In genomic region chr4:55176497-55176896, GRCh38 we compare ENCODE assay signal across 28 cellular contexts. TPM values are rescaled to one million over a fixed set of nuclear protein-coding genes. Genes with fewer than 3 reads are reported as not detected.
DNase-seq lines count a peak whose midpoint lies in the region; ATAC-seq and TF ChIP-seq lines count a peak whose summit lies in the region.
"Had no signal": no experiment of that assay in that cellular context is flagged by ENCODE, and none has a peak within 500 bp of the region (broad histone marks: within the 10 kb centered on the region; RNA-seq: fewer than 3 reads in every experiment).

No MANE protein-coding gene starts in this region.

- H3K36me3 Mint-ChIP-seq in Calu3 (ENCODE audit: insufficient read depth, unreplicated experiment), result peaks cover 4% of the 10 kb centered on the region
- H3K36me3 Mint-ChIP-seq: IgD-negative memory B cell had no signal

- H3K4me1 ChIP-seq in IMR-90 (ENCODE audit: control insufficient read depth, insufficient read depth, low read length), result peaks cover 12% of the 10 kb centered on the region
- peaks cover 60% of the 10 kb centered on the region for H3K4me1 ChIP-seq in mesodermal cell (ENCODE audit: control insufficient read depth, insufficient read depth, low read length, poor library complexity, severe bottlenecking)
- H3K4me1 ChIP-seq: transverse colon had no signal

- no peak overlapping the region for H3K9ac ChIP-seq in IMR-90 (ENCODE audit: low read depth, low read length)
- H3K9ac ChIP-seq: BLaER1 had no signal

- intact Hi-C loops in Calu3 (cut with micrococcal nuclease; ENCODE audit: unreplicated experiment) (no loop called here), IMR-90 (cut with micrococcal nuclease) (no loop called here), Right ventricle myocardium inferior (cut with DNase I) (no loop called here)

- no peaks in the 10 kb centered on the region for H3K27me3 Mint-ChIP-seq in Calu3 (ENCODE audit: unreplicated experiment)

- dilution Hi-C loops in IMR-90 (cut with HindIII; ENCODE audit: low sequenced_read_pairs, unreplicated experiment), result no loop called here

- H3K56ac ChIP-seq in IMR-90 (ENCODE audit: extremely low read depth, insufficient read depth, low read length), result peak overlapping the region; percentile 75; the same call in 1 of the 2 replicates

- H4K8ac ChIP-seq in IMR-90 (ENCODE audit: low read depth in 2 of 2, low read length in 2 of 2), result peak overlapping the region; percentile 54 to 81

- H2BK5ac ChIP-seq in IMR-90 (ENCODE audit: low read depth, low read length, poor library complexity, severe bottlenecking), result peak overlapping the region; percentile 84

- no peak for TF ChIP-seq POLR2A in IMR-90 (IDR thresholded peaks at IDR 0.05; ENCODE audit: low read depth, low read length)

- H3K9me3 ChIP-seq in IMR-90 (ENCODE audit: control insufficient read depth, insufficient read depth, low read length) (no peaks in the 10 kb centered on the region), mesodermal cell (ENCODE audit: control insufficient read depth, low read length) (no peaks in the 10 kb centered on the region)
- H3K9me3 ChIP-seq: BLaER1, transverse colon had no signal

- no peaks in the 10 kb centered on the region for H4K20me1 ChIP-seq in IMR-90 (ENCODE audit: insufficient read depth, low read length)
- H4K20me1 ChIP-seq: BLaER1 had no signal

- H2AFZ ChIP-seq in IMR-90 (replicated peaks; ENCODE audit: low read length, poor library complexity), result peak overlapping the region; percentile 38

- no peaks in the 10 kb centered on the region for H3K9me3 Mint-ChIP-seq in Calu3 (ENCODE audit: low read depth, unreplicated experiment)
- H3K9me3 Mint-ChIP-seq: activated B cell treated with CpG ODN at 0.5 μM for 24 hours; stimulated activated naive CD8-positive, alpha-beta T cell treated with anti-CD3 and anti-CD28 coated beads, Interleukin-15, amount 100 ng/mL, for 72 hours had no signal

- POLR2A ChIA-PET in IMR-90 (lab: Charles Lee; ENCODE audit: unreplicated experiment), result no interaction called here

- H3K27me3 ChIP-seq in IMR-90 (ENCODE audit: control insufficient read depth, insufficient read depth, low read length), result no peaks in the 10 kb centered on the region
- H3K27me3 ChIP-seq: BLaER1, transverse colon had no signal

- H3K36me3 ChIP-seq in IMR-90 (ENCODE audit: control insufficient read depth, insufficient read depth, low read length) (no peaks in the 10 kb centered on the region), mesodermal cell (ENCODE audit: control insufficient read depth, insufficient read depth, low read length) (peaks cover 5% of the 10 kb centered on the region)
- H3K36me3 ChIP-seq: BLaER1, transverse colon had no signal

- H3K14ac ChIP-seq in IMR-90 (replicated peaks; ENCODE audit: low read depth, low read length), result peak overlapping the region; percentile 74

- H3K18ac ChIP-seq in IMR-90 (ENCODE audit: low read depth, low read length), result peak overlapping the region; percentile 36

- H3K4me2 ChIP-seq in IMR-90 (ENCODE audit: low read depth, low read length), result peak overlapping the region; percentile 14; the same call in 1 of the 2 replicates
- H3K4me2 ChIP-seq: BLaER1 had no signal

- peak overlapping the region; percentile 52 for H3K4me3 Mint-ChIP-seq in Calu3 (ENCODE audit: low read depth, unreplicated experiment)
- H3K4me3 Mint-ChIP-seq: activated B cell treated with CpG ODN at 0.5 μM for 24 hours; IgD-negative memory B cell; stimulated activated naive CD8-positive, alpha-beta T cell treated with anti-CD3 and anti-CD28 coated beads, Interleukin-15, amount 100 ng/mL, for 72 hours had no signal

- peaks cover 42% of the 10 kb centered on the region for H3K4me1 Mint-ChIP-seq in Calu3 (ENCODE audit: low read depth, unreplicated experiment)
- H3K4me1 Mint-ChIP-seq: activated B cell treated with CpG ODN at 0.5 μM for 24 hours, IgD-negative memory B cell had no signal

- H2BK15ac ChIP-seq in IMR-90 (ENCODE audit: low read depth, low read length), result peak overlapping the region; percentile 96

- peak overlapping the region; percentile 86 for H2BK120ac ChIP-seq in IMR-90 (ENCODE audit: low read depth, low read length)

- H3K79me1 ChIP-seq in IMR-90 (ENCODE audit: low read depth in 1 of 2, low read length in 2 of 2), result no peaks in the 10 kb centered on the region

- peak overlapping the region; percentile 96 for H2BK20ac ChIP-seq in IMR-90 (ENCODE audit: low read depth, low read length)

- H3K23ac ChIP-seq in IMR-90 (ENCODE audit: low read depth, low read length), result peak overlapping the region; percentile 74; the same call in 1 of the 2 replicates

- ATAC-seq in IMR-90 (ENCODE audit: low read depth), result no peak
- no peak for ATAC-seq in GM18870 (IDR thresholded peaks at IDR 0.05; ENCODE audit: unreplicated experiment)
- no peak for ATAC-seq in Right ventricle myocardium inferior
- ATAC-seq in HG03520 (IDR thresholded peaks at IDR 0.05; ENCODE audit: unreplicated experiment), result no peak
- ATAC-seq: GM12878; stimulated activated naive CD8-positive, alpha-beta T cell treated with anti-CD3 and anti-CD28 coated beads, Interleukin-15, amount 100 ng/mL, for 72 hours had no signal

- peak overlapping the region; percentile 83 for H2AK9ac ChIP-seq in IMR-90 (replicated peaks; ENCODE audit: low read depth, low read length, poor library complexity)

- H3K27ac ChIP-seq in IMR-90 (ENCODE audit: insufficient read depth, low read length) (peak overlapping the region; percentile 24; the same call in 1 of the 2 replicates), mesodermal cell (ENCODE audit: low read depth, low read length, severe bottlenecking) (peak overlapping the region; percentile 98)
- H3K27ac ChIP-seq: BLaER1, dorsolateral prefrontal cortex, transverse colon had no signal

- CTCF ChIA-PET in Calu3 (lab: Charles Lee) (no interaction called here), IMR-90 (lab: Yijun Ruan, JAX) (interaction anchor here (1.3 kb wide), 1 partner anchor 8 kb away, joined by 7 read pairs; no protein-coding TSS in a partner anchor)

- H4K91ac ChIP-seq in IMR-90 (ENCODE audit: insufficient read depth, low read depth, low read length), result peak overlapping the region; percentile 83

- in situ Hi-C loops in IMR-90 (cut with MboI; ENCODE audit: low sequenced_read_pairs), result no loop called here

- H2AK5ac ChIP-seq in IMR-90 (ENCODE audit: low read depth, low read length), result peak overlapping the region; percentile 92

- H3K4ac ChIP-seq in IMR-90 (ENCODE audit: low read depth, low read length), result peak overlapping the region; percentile 88

- no peak for DNase-seq in Calu3
- no peak for DNase-seq in IMR-90
- DNase-seq in choroid plexus epithelial cell (ENCODE audit: low read depth), result no peak
- DNase-seq in LoVo (ENCODE audit: low spot score), result no peak
- DNase-seq in Right ventricle myocardium inferior (ENCODE audit: missing footprints), result no peak
- DNase-seq: ACHN; activated B cell treated with CpG ODN at 0.5 μM for 24 hours; activated CD4-positive, alpha-beta T cell treated with anti-CD3 and anti-CD28 coated beads, Interleukin-2, amount 50 U/mL, for 4 hours; activated CD8-positive, alpha-beta memory T cell treated with anti-CD3 and anti-CD28 coated beads, Interleukin-2, amount 50 U/mL, for 48 hours; activated effector memory CD4-positive, alpha-beta T cell treated with anti-CD3 and anti-CD28 coated beads, Interleukin-2, amount 50 U/mL, for 16 hours; COR-L47; DMS79 treated with DMSO at 0.1 percent for 48 hours; dorsolateral prefrontal cortex; kidney; MM.1S; NCI-H1436 treated with DMSO at 0.1 percent for 48 hours; NCI-H510A; NK-92 treated with Interleukin-12 subunit alpha and Interleukin-12 subunit beta, amount 100 ng/mL, for 24 hours; stimulated activated CD4-positive, alpha-beta T cell treated with anti-CD3 and anti-CD28 coated beads, Interleukin-12 subunit alpha, Interleukin-12 subunit beta, amount 100 ng/mL, for 4 hours; stimulated activated CD4-positive, alpha-beta T cell treated with anti-CD3 and anti-CD28 coated beads, Interleukin-4, amount 100 ng/mL, for 4 hours; stimulated activated naive CD8-positive, alpha-beta T cell treated with anti-CD3 and anti-CD28 coated beads, Interleukin-15, amount 100 ng/mL, for 72 hours; transverse colon had no signal

- H3K9me1 ChIP-seq in IMR-90 (ENCODE audit: insufficient read depth, low read length), result peaks cover 15% of the 10 kb centered on the region

- H3K27ac Mint-ChIP-seq in Calu3 (ENCODE audit: unreplicated experiment), result no peak overlapping the region
- H3K27ac Mint-ChIP-seq: activated B cell treated with CpG ODN at 0.5 μM for 24 hours, IgD-negative memory B cell had no signal

- 100% methylated on average over 1 of the region's 4 CpGs; no CpG with 5 or more reads in 1 of the 2 experiments for WGBS in IMR-90 (ENCODE audit: extremely low coverage in 2 of 2, insufficient read length in 1 of 2), 2 experiments
- WGBS in mesodermal cell (ENCODE audit: insufficient coverage in 2 of 2), 2 experiments, result 100% methylated on average over 1 of the region's 4 CpGs

- BruUV-seq in Calu3 (replicated peaks; lab: Mats Ljungman, UMichigan) (no TSS peak), IMR-90 (replicated peaks; lab: Mats Ljungman, UMichigan) (no TSS peak)

- no peak for TF ChIP-seq RAD21 in IMR-90 (IDR thresholded peaks at IDR 0.05; ENCODE audit: low read length)

- TF ChIP-seq CTCF in Calu3 (IDR thresholded peaks at IDR 0.05; ENCODE audit: unreplicated experiment), result no peak
- TF ChIP-seq CTCF in IMR-90 (conservative IDR thresholded peaks at IDR 0.05; ENCODE audit: low read depth, low read length), result no peak
- no peak for TF ChIP-seq CTCF in choroid plexus epithelial cell (conservative IDR thresholded peaks at IDR 0.05; ENCODE audit: low read depth, low read length)

- H3K4me3 ChIP-seq in IMR-90 (ENCODE audit: insufficient read depth, low read depth, low read length) (no peak overlapping the region), choroid plexus epithelial cell (ENCODE audit: low read depth, low read length) (peak overlapping the region; percentile 43), mesodermal cell (ENCODE audit: extremely low read depth, insufficient read depth, low read length, poor library complexity, severe bottlenecking) (peak overlapping the region; percentile 23)
- H3K4me3 ChIP-seq: BLaER1, dorsolateral prefrontal cortex, GM12878, transverse colon had no signal

- peak overlapping the region; percentile 43; the same call in 1 of the 2 replicates for H4K5ac ChIP-seq in IMR-90 (ENCODE audit: low read depth, low read length)

RNA-seq across cellular contexts. Expression of gene KDR, which starts 51.1 kb away (rescaled TPM):
- total RNA-seq in Calu3 (2022), result 0.09 TPM in 1 of 2 replicates, not detected in the other
- not detected in 2 replicates for total RNA-seq in IMR-90 (2012; rRNA removed)
- not detected in 2 replicates for polyA plus RNA-seq in IMR-90 (2012; rRNA removed)
- not detected in 2 replicates for polyA plus RNA-seq in IMR-90 (2012; cell fraction: cytosol; rRNA removed)
- polyA plus RNA-seq in IMR-90 (2012; cell fraction: nucleus; rRNA removed; ENCODE audit: low replicate concordance), result not detected in 2 replicates
- 365 TPM for polyA plus RNA-seq in mesodermal cell (2013, experiment 1 of 2)
- 313 TPM for polyA plus RNA-seq in mesodermal cell (2013, experiment 2 of 2)
- total RNA-seq in Right ventricle myocardium inferior, result 23.2 TPM
- total RNA-seq: activated B cell treated with CpG ODN at 0.5 μM for 24 hours had no signal
- polyA plus RNA-seq: IgD-negative memory B cell had no signal

Comparison
In these comparisons a context has a peak if more than half of its experiments do, and no peak if none do; other contexts are left out.
1. RNA of gene KDR, which starts 51.1 kb away (total RNA-seq): 23.2 TPM in Right ventricle myocardium inferior (single experiment); 0.09 TPM in Calu3 and not detected in IMR-90; every median in the first group is over 10 times any median in the second.